Comparison of ENCODE assay signal across 30 cellular contexts in genomic region chr1:199064971-199065370, GRCh38.
DNase-seq lines count a peak whose midpoint lies in the region; ATAC-seq and TF ChIP-seq lines count a peak whose summit lies in the region.
"Had no signal": no experiment of that assay in that cellular context is flagged by ENCODE, and none has a peak within 500 bp of the region (broad histone marks: within the 10 kb centered on the region; RNA-seq: fewer than 3 reads in every experiment).

No MANE protein-coding gene starts in this region.

- no peaks in the 10 kb centered on the region for H3K4me1 ChIP-seq in ACC112 (ENCODE audit: control insufficient read depth, insufficient read depth, low read length, unreplicated experiment)
- H3K4me1 ChIP-seq in GM23338 (ENCODE audit: insufficient read depth), result no peaks in the 10 kb centered on the region
- H3K4me1 ChIP-seq in heart left ventricle, result no peaks in the 10 kb centered on the region
- H3K4me1 ChIP-seq: body of pancreas, left lung, prostate gland had no signal

- TF ChIP-seq CTCF in GM23338 (conservative IDR thresholded peaks at IDR 0.05; ENCODE audit: low read depth in 2 of 2) (no peak), heart left ventricle (IDR thresholded peaks at IDR 0.05) (no peak), dorsolateral prefrontal cortex (IDR thresholded peaks at IDR 0.05 in 54 of 56, conservative IDR thresholded peaks at IDR 0.05 in 2 of 56; ENCODE audit: low read depth in 1 of 56, partially characterized antibody in 56 of 56) (no peak)

- peak overlapping the region; percentile 2; the same call in 1 of the 2 replicates for H3K27ac Mint-ChIP-seq in GM23338
- H3K27ac Mint-ChIP-seq: activated naive CD8-positive, alpha-beta T cell treated with anti-CD3 and anti-CD28 coated beads, Interleukin-2, amount 50 U/mL, for 24 hours; HFFc6; stimulated activated effector memory CD8-positive, alpha-beta T cell treated with anti-CD3 and anti-CD28 coated beads, Interleukin-12 subunit alpha, Interleukin-12 subunit beta, amount 100 ng/mL, for 72 hours; type B pancreatic cell had no signal

- no peaks in the 10 kb centered on the region for H3K9me3 Mint-ChIP-seq in GM23338
- H3K9me3 Mint-ChIP-seq: HFFc6; stimulated activated effector memory CD8-positive, alpha-beta T cell treated with anti-CD3 and anti-CD28 coated beads, Interleukin-12 subunit alpha, Interleukin-12 subunit beta, amount 100 ng/mL, for 72 hours; type B pancreatic cell had no signal

- DNase-seq in GM23338 (ENCODE audit: low spot score) (no peak), NCI-H69 (lab: John Stamatoyannopoulos, UW) (peak; percentile 53), glomerular visceral epithelial cell (ENCODE audit: extremely low spot score) (peak; percentile 23), heart left ventricle (no peak), HPDE6-E6E7 (ENCODE audit: extremely low spot score) (no peak), dorsolateral prefrontal cortex (no peak)
- no peak for DNase-seq in activated naive CD4-positive, alpha-beta T cell (lab: John Stamatoyannopoulos, UW)
- DNase-seq: activated CD4-positive, alpha-beta T cell treated with anti-CD3 and anti-CD28 coated beads for 48 hours; activated CD8-positive, alpha-beta memory T cell treated with anti-CD3 and anti-CD28 coated beads for 24 hours; activated effector memory CD4-positive, alpha-beta T cell treated with anti-CD3 and anti-CD28 coated beads, Interleukin-2, amount 50 U/mL, for 16 hours; activated naive CD8-positive, alpha-beta T cell treated with anti-CD3 and anti-CD28 coated beads, Interleukin-2, amount 50 U/mL, for 24 hours; body of pancreas; C1 segment of cervical spinal cord; Calu3; effector CD8-positive, alpha-beta T cell; foreskin fibroblast; HFFc6; IMR-90; left lung; NCI-H2029 treated with DMSO at 0.1 percent for 48 hours; NCI-H345; NCI-H82; stimulated activated CD4-positive, alpha-beta T cell treated with anti-CD3 and anti-CD28 coated beads, Interleukin-4, amount 100 ng/mL, for 24 hours had no signal

- no peaks in the 10 kb centered on the region for H3K27me3 Mint-ChIP-seq in GM23338 (ENCODE audit: insufficient read depth, low read depth, poor library complexity)
- H3K27me3 Mint-ChIP-seq: activated naive CD8-positive, alpha-beta T cell treated with anti-CD3 and anti-CD28 coated beads, Interleukin-2, amount 50 U/mL, for 24 hours; type B pancreatic cell had no signal

- H3K27me3 ChIP-seq in ACC112 (ENCODE audit: insufficient read depth, low read length) (no peaks in the 10 kb centered on the region), GM23338 (ENCODE audit: insufficient read depth) (no peaks in the 10 kb centered on the region), heart left ventricle (no peaks in the 10 kb centered on the region), dorsolateral prefrontal cortex (no peaks in the 10 kb centered on the region)
- H3K27me3 ChIP-seq: body of pancreas, left lung, neutrophil had no signal

- no peak overlapping the region for H3K27ac ChIP-seq in ACC112 (ENCODE audit: low read depth, low read length)
- H3K27ac ChIP-seq in GM23338 (ENCODE audit: low read depth), result no peak overlapping the region
- H3K27ac ChIP-seq in heart left ventricle, result no peak overlapping the region
- H3K27ac ChIP-seq in dorsolateral prefrontal cortex, result no peak overlapping the region
- H3K27ac ChIP-seq: body of pancreas, left lung, neutrophil, prostate gland, VCaP had no signal

- H2AFZ ChIP-seq in ACC112 (ENCODE audit: low read length, unreplicated experiment), result peak overlapping the region; percentile 87
- H2AFZ ChIP-seq in GM23338, result no peak overlapping the region

- WGBS in heart left ventricle, 4 donors, result 94 to 99% (median 95%) methylated on average over 1 of the region's 1 CpG

- H4K20me1 ChIP-seq in GM23338 (replicated peaks; ENCODE audit: insufficient read depth), result no peaks in the 10 kb centered on the region

- no peaks in the 10 kb centered on the region for H3K36me3 ChIP-seq in ACC112 (ENCODE audit: insufficient read depth, low read length)
- no peaks in the 10 kb centered on the region for H3K36me3 ChIP-seq in GM23338 (ENCODE audit: insufficient read depth)
- no peaks in the 10 kb centered on the region for H3K36me3 ChIP-seq in heart left ventricle
- H3K36me3 ChIP-seq: left lung, neutrophil, prostate gland had no signal

- H3K79me2 ChIP-seq in ACC112 (ENCODE audit: control insufficient read depth, insufficient read depth, low read length, unreplicated experiment) (no peaks in the 10 kb centered on the region), GM23338 (replicated peaks; ENCODE audit: insufficient read depth) (no peaks in the 10 kb centered on the region)

- H3K4me1 Mint-ChIP-seq in GM23338, result no peaks in the 10 kb centered on the region
- H3K4me1 Mint-ChIP-seq: stimulated activated effector memory CD8-positive, alpha-beta T cell treated with anti-CD3 and anti-CD28 coated beads, Interleukin-12 subunit alpha, Interleukin-12 subunit beta, amount 100 ng/mL, for 72 hours had no signal

- no peak overlapping the region for H3K4me3 ChIP-seq in ACC112 (ENCODE audit: low read depth, low read length)
- H3K4me3 ChIP-seq in GM23338, result no peak overlapping the region
- no peak overlapping the region for H3K4me3 ChIP-seq in heart left ventricle
- no peak overlapping the region for H3K4me3 ChIP-seq in dorsolateral prefrontal cortex
- H3K4me3 ChIP-seq: body of pancreas, left lung, prostate gland had no signal

- no peaks in the 10 kb centered on the region for H3K9me3 ChIP-seq in heart left ventricle
- H3K9me3 ChIP-seq: body of pancreas, left lung, neutrophil, prostate gland had no signal

- H3K4me3 Mint-ChIP-seq in GM23338, result no peak overlapping the region
- H3K4me3 Mint-ChIP-seq: activated naive CD8-positive, alpha-beta T cell treated with anti-CD3 and anti-CD28 coated beads, Interleukin-2, amount 50 U/mL, for 24 hours; HFFc6; stimulated activated effector memory CD8-positive, alpha-beta T cell treated with anti-CD3 and anti-CD28 coated beads, Interleukin-12 subunit alpha, Interleukin-12 subunit beta, amount 100 ng/mL, for 72 hours; type B pancreatic cell had no signal

- no peak for TF ChIP-seq POLR2A in heart left ventricle (IDR thresholded peaks at IDR 0.05)

- H3K36me3 Mint-ChIP-seq in GM23338 (ENCODE audit: low read depth), result no peaks in the 10 kb centered on the region
- H3K36me3 Mint-ChIP-seq: stimulated activated effector memory CD8-positive, alpha-beta T cell treated with anti-CD3 and anti-CD28 coated beads, Interleukin-12 subunit alpha, Interleukin-12 subunit beta, amount 100 ng/mL, for 72 hours; type B pancreatic cell had no signal

- intact Hi-C loops in heart left ventricle (cut with DNase I), result no loop called here
- intact Hi-C loops in dorsolateral prefrontal cortex (cut with DNase I), result no loop called here

- no peak overlapping the region for H3K4me2 ChIP-seq in GM23338

- H3K9me2 ChIP-seq in GM23338 (ENCODE audit: insufficient read depth), result no peaks in the 10 kb centered on the region

- ATAC-seq in GM23338 (no peak), heart left ventricle (no peak)
- ATAC-seq: activated naive CD8-positive, alpha-beta T cell treated with anti-CD3 and anti-CD28 coated beads, Interleukin-2, amount 50 U/mL, for 24 hours; body of pancreas; left lung; sciatic nerve; stimulated activated effector memory CD8-positive, alpha-beta T cell treated with anti-CD3 and anti-CD28 coated beads, Interleukin-12 subunit alpha, Interleukin-12 subunit beta, amount 100 ng/mL, for 72 hours had no signal

- H3F3A ChIP-seq in GM23338 (replicated peaks; ENCODE audit: low read depth), result no peaks in the 10 kb centered on the region

TF ChIP-seq in GM23338, 12 proteins besides CTCF, POLR2A, EP300 and RAD21 (continues in another document):
- TF ChIP-seq REST (IDR thresholded peaks at IDR 0.05; ENCODE audit: unreplicated experiment) (no peak), JUNB (IDR thresholded peaks at IDR 0.05; ENCODE audit: unreplicated experiment) (no peak)

Comparison
In these comparisons a context has a peak if more than half of its experiments do, and no peak if none do; other contexts are left out.
1. DNase-seq: peak in NCI-H69 (single experiment) and glomerular visceral epithelial cell (single experiment); none in GM23338 (single experiment), heart left ventricle (0 of 5), HPDE6-E6E7 (single experiment), activated naive CD4-positive, alpha-beta T cell (0 of 4) and dorsolateral prefrontal cortex (0 of 10).